Comparison of ENCODE assay signal across 17 cellular contexts in the genomic region with DNA sequence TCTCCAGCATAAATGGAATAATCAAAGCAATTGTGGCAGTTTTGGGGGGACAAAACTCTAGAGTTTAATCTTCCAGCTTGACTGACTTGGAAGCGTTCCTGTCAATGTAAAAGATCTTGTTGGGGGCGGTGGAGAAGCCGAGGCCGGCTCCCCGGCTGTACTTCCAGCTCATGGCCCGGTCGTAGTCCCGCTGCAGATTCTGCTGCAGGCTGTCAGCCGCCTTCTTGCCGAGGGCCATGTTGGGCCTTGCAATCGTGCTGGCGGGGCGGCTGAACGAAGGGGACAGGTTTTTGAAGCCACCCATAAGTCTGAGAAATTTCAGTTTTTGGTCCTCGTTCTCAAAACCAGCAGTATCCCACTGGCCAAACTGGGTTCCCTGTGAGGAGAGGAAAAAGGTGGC.
"Had no signal": no experiment of that assay in that cellular context is flagged by ENCODE, and none has a peak within 500 bp of the region (broad histone marks: within the 10 kb centered on the region; RNA-seq: fewer than 3 reads in every experiment).

No MANE protein-coding gene starts in this region.

- H3K9me3 ChIP-seq: heart left ventricle, ovary, tibial artery had no signal

- H3K27ac ChIP-seq: ovary, tibial artery had no signal

- H3K36me3 ChIP-seq: ovary had no signal

- ATAC-seq: heart left ventricle; right cardiac atrium; stimulated activated effector memory CD8-positive, alpha-beta T cell treated with anti-CD3 and anti-CD28 coated beads, Interleukin-12 subunit alpha, Interleukin-12 subunit beta, amount 100 ng/mL, for 72 hours had no signal

- DNase-seq: cerebellar nuclear complex; dermis blood vessel endothelial cell; effector CD4-positive, alpha-beta T cell; endodermal cell; erythroblast; foreskin melanocyte; heart left ventricle; hippocampal formation; kidney glomerular epithelial cell; natural killer cell; ovary; right cardiac atrium; stimulated activated CD4-positive, alpha-beta T cell treated with anti-CD3 and anti-CD28 coated beads, Interleukin-4, amount 100 ng/mL, for 1 hour; stimulated activated CD8-positive, alpha-beta memory T cell treated with anti-CD3 and anti-CD28 coated beads, Interleukin-4, amount 100 ng/mL, for 48 hours; stimulated activated naive CD8-positive, alpha-beta T cell treated with anti-CD3 and anti-CD28 coated beads, Interleukin-15, Interleukin-2, amounts not matched to agents 100 U/mL and 50 U/mL, for 24 hours; tibial artery had no signal

- H3K4me3 ChIP-seq: heart left ventricle, ovary, tibial artery had no signal

- H3K4me1 ChIP-seq: tibial artery had no signal

- H3K27me3 ChIP-seq: heart left ventricle, ovary, tibial artery had no signal
